In the genomic region with DNA sequence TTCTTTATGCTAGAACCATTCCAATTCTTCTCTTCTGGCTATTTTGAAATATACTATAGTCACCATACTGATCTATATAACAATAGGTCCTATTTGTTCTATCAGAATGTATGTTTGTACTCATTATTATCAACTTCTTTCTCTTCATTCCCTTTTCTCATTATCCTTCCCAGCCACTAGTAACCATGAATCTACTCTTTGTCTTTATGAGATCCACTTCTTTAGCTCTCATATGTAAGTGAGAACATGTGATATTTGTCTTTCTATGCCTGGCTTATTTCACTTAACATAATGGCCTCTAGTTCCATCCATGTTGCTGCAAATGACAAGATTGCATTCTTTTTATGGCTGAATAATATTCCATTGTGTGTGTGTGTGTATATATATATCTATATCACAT, we compare ENCODE assay signal across 1 cellular context.
TF ChIP-seq lines count a peak whose summit lies in the region.

No MANE protein-coding gene starts in this region.

TF ChIP-seq in K562, 482 proteins besides CTCF, POLR2A, EP300 and RAD21 (continued from another document):
- TF ChIP-seq, protein P1, sequence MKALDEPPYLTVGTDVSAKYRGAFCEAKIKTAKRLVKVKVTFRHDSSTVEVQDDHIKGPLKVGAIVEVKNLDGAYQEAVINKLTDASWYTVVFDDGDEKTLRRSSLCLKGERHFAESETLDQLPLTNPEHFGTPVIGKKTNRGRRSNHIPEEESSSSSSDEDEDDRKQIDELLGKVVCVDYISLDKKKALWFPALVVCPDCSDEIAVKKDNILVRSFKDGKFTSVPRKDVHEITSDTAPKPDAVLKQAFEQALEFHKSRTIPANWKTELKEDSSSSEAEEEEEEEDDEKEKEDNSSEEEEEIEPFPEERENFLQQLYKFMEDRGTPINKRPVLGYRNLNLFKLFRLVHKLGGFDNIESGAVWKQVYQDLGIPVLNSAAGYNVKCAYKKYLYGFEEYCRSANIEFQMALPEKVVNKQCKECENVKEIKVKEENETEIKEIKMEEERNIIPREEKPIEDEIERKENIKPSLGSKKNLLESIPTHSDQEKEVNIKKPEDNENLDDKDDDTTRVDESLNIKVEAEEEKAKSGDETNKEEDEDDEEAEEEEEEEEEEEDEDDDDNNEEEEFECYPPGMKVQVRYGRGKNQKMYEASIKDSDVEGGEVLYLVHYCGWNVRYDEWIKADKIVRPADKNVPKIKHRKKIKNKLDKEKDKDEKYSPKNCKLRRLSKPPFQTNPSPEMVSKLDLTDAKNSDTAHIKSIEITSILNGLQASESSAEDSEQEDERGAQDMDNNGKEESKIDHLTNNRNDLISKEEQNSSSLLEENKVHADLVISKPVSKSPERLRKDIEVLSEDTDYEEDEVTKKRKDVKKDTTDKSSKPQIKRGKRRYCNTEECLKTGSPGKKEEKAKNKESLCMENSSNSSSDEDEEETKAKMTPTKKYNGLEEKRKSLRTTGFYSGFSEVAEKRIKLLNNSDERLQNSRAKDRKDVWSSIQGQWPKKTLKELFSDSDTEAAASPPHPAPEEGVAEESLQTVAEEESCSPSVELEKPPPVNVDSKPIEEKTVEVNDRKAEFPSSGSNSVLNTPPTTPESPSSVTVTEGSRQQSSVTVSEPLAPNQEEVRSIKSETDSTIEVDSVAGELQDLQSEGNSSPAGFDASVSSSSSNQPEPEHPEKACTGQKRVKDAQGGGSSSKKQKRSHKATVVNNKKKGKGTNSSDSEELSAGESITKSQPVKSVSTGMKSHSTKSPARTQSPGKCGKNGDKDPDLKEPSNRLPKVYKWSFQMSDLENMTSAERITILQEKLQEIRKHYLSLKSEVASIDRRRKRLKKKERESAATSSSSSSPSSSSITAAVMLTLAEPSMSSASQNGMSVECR (CRISPR knock-in tag; IDR thresholded peaks at IDR 0.05) = no peak
- TF ChIP-seq ZSCAN29 (IDR thresholded peaks at IDR 0.05) = no peak
- TF ChIP-seq NR2F6 (CRISPR knock-in tag; IDR thresholded peaks at IDR 0.05) = no peak
- no peak for TF ChIP-seq PHF8 (IDR thresholded peaks at IDR 0.05; ENCODE audit: borderline replicate concordance, low read length)
- peak; percentile 25; the same call in 1 of the 2 replicates for TF ChIP-seq ZNF316 (IDR thresholded peaks at IDR 0.05)
- no peak for TF ChIP-seq RB1 (IDR thresholded peaks at IDR 0.05; ENCODE audit: low read depth)
